17 cellular contexts compared by ENCODE assay signal in the genomic region with DNA sequence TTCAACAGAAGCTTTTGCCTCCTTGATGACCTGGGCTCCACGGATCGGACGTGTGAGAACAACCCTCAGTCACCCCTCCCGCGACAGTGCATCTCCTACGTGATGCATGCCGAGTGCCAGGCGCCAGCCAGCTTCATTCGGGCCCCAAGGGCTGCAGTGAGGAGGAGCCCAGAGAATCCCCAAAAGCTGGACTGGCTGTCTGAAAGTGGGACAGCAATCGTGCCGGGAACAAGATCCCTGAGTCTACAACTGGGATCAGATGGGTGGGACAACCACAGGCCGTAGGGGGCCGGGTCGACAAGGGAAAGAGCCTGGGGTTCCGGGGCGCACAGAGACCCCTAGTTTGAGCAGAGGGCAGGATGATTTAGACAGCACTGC. TPM values are rescaled to one million over a fixed set of nuclear protein-coding genes. Genes with fewer than 3 reads are reported as not detected.
DNase-seq lines count a peak whose midpoint lies in the region; ATAC-seq and TF ChIP-seq lines count a peak whose summit lies in the region.
"Had no signal": no experiment of that assay in that cellular context is flagged by ENCODE, and none has a peak within 500 bp of the region (broad histone marks: within the 10 kb centered on the region; RNA-seq: fewer than 3 reads in every experiment).

No MANE protein-coding gene starts in this region.

- TF ChIP-seq CTCF in Peyer's patch (IDR thresholded peaks at IDR 0.05) (no peak), sigmoid colon (IDR thresholded peaks at IDR 0.05) (no peak)

- H3K4me2 ChIP-seq in neuronal stem cell (ENCODE audit: insufficient read depth, low read length, poor library complexity, severe bottlenecking), result no peak overlapping the region
- H3K4me2 ChIP-seq: BLaER1, GM23338 had no signal

- no peak for TF ChIP-seq EP300 in sigmoid colon (IDR thresholded peaks at IDR 0.05)

- no peak overlapping the region for H4K8ac ChIP-seq in neuronal stem cell (ENCODE audit: low read depth, low read length)

- H2BK12ac ChIP-seq in neuronal stem cell (ENCODE audit: low read length), result no peak overlapping the region

- H3K23ac ChIP-seq in neuronal stem cell (ENCODE audit: low read depth, low read length, poor library complexity), result no peak overlapping the region

- H3K9ac ChIP-seq in neuronal stem cell (ENCODE audit: low read depth, low read length, poor library complexity), result no peak overlapping the region
- H3K9ac ChIP-seq: BLaER1 had no signal

- H3K27me3 ChIP-seq in Peyer's patch (no peaks in the 10 kb centered on the region), neuronal stem cell (ENCODE audit: control insufficient read depth in 3 of 3, insufficient read depth in 3 of 3, low read depth in 1 of 3, low read length in 3 of 3) (no peaks in the 10 kb centered on the region), sigmoid colon (no peaks in the 10 kb centered on the region)
- H3K27me3 ChIP-seq: BLaER1 had no signal

- H3K27ac ChIP-seq in Peyer's patch (no peak overlapping the region), neuronal stem cell (replicated peaks; ENCODE audit: low read length) (no peak overlapping the region), sigmoid colon (no peak overlapping the region)
- H3K27ac ChIP-seq: BLaER1 had no signal

- no peaks in the 10 kb centered on the region for H3K36me3 Mint-ChIP-seq in activated naive CD8-positive, alpha-beta T cell treated with anti-CD3 and anti-CD28 coated beads, Interleukin-2, amount 10 ng/mL, durations not matched to agents 7 days and 5 days
- no peaks in the 10 kb centered on the region for H3K36me3 Mint-ChIP-seq in activated naive CD8-positive, alpha-beta T cell treated with anti-CD3 and anti-CD28 coated beads for 36 hours
- no peaks in the 10 kb centered on the region for H3K36me3 Mint-ChIP-seq in activated T-cell treated with anti-CD3 and anti-CD28 coated beads, Interleukin-2, amount 50 U/mL, for 24 hours (ENCODE audit: low read depth)
- H3K36me3 Mint-ChIP-seq: CD14-positive monocyte; CD4-positive, alpha-beta memory T cell had no signal

- TF ChIP-seq POLR2A in Peyer's patch (IDR thresholded peaks at IDR 0.05) (no peak), sigmoid colon (IDR thresholded peaks at IDR 0.05) (no peak)

- H3K4me3 Mint-ChIP-seq in activated naive CD8-positive, alpha-beta T cell treated with anti-CD3 and anti-CD28 coated beads, Interleukin-2, amount 10 ng/mL, durations not matched to agents 7 days and 5 days, result no peak overlapping the region
- no peak overlapping the region for H3K4me3 Mint-ChIP-seq in activated naive CD8-positive, alpha-beta T cell treated with anti-CD3 and anti-CD28 coated beads for 36 hours
- no peak overlapping the region for H3K4me3 Mint-ChIP-seq in activated T-cell treated with anti-CD3 and anti-CD28 coated beads, Interleukin-2, amount 50 U/mL, for 24 hours
- H3K4me3 Mint-ChIP-seq: CD14-positive monocyte; CD4-positive, alpha-beta memory T cell; GM23338 had no signal

- H2BK5ac ChIP-seq in neuronal stem cell (ENCODE audit: low read length), result no peak overlapping the region

- peak; percentile 15 for DNase-seq in activated naive CD8-positive, alpha-beta T cell treated with anti-CD3 and anti-CD28 coated beads, Interleukin-2, amount 10 ng/mL, durations not matched to agents 7 days and 5 days
- DNase-seq in activated naive CD8-positive, alpha-beta T cell treated with anti-CD3 and anti-CD28 coated beads for 36 hours, result no peak
- DNase-seq in Peyer's patch, result peak in 2 of 3 donors; percentile 27 to 33
- DNase-seq in neuronal stem cell (ENCODE audit: low spot score), result no peak
- peak; percentile 49 for DNase-seq in sigmoid colon
- no peak for DNase-seq in superior temporal gyrus (ENCODE audit: extremely low spot score)
- DNase-seq in activated T-cell treated with anti-CD3 and anti-CD28 coated beads, Interleukin-2, amount 50 U/mL, for 24 hours, result no peak
- no peak for DNase-seq in NCI-H1436 treated with DMSO at 0.1 percent for 48 hours (lab: John Stamatoyannopoulos, UW)
- DNase-seq: 8988T; CD4-positive, alpha-beta memory T cell; DMS153; DMS79; GDM1; HCEC 1CT had no signal

- H3K14ac ChIP-seq in neuronal stem cell (ENCODE audit: low read length), result no peak overlapping the region

- H2AK5ac ChIP-seq in neuronal stem cell (ENCODE audit: low read depth, low read length), result peak overlapping the region; percentile 74

- H3K4me1 ChIP-seq in Peyer's patch (no peaks in the 10 kb centered on the region), neuronal stem cell (ENCODE audit: control insufficient read depth in 2 of 2, insufficient read depth in 1 of 2, low read depth in 1 of 2, low read length in 2 of 2) (peaks cover 0 to 4% of the 10 kb centered on the region in 2 donors), sigmoid colon (no peaks in the 10 kb centered on the region)

- H3K9me3 Mint-ChIP-seq in activated naive CD8-positive, alpha-beta T cell treated with anti-CD3 and anti-CD28 coated beads, Interleukin-2, amount 10 ng/mL, durations not matched to agents 7 days and 5 days, result no peaks in the 10 kb centered on the region
- no peaks in the 10 kb centered on the region for H3K9me3 Mint-ChIP-seq in activated naive CD8-positive, alpha-beta T cell treated with anti-CD3 and anti-CD28 coated beads for 36 hours
- H3K9me3 Mint-ChIP-seq in activated T-cell treated with anti-CD3 and anti-CD28 coated beads, Interleukin-2, amount 50 U/mL, for 24 hours, result no peaks in the 10 kb centered on the region
- H3K9me3 Mint-ChIP-seq: CD14-positive monocyte; CD4-positive, alpha-beta memory T cell; GM23338 had no signal

- H3K4me3 ChIP-seq in Peyer's patch (no peak overlapping the region), neuronal stem cell (ENCODE audit: low read length in 2 of 2) (no peak overlapping the region), sigmoid colon (no peak overlapping the region)
- H3K4me3 ChIP-seq: BLaER1, GM23338 had no signal

- no peak overlapping the region for H3K27ac Mint-ChIP-seq in activated naive CD8-positive, alpha-beta T cell treated with anti-CD3 and anti-CD28 coated beads, Interleukin-2, amount 10 ng/mL, durations not matched to agents 7 days and 5 days
- no peak overlapping the region for H3K27ac Mint-ChIP-seq in activated naive CD8-positive, alpha-beta T cell treated with anti-CD3 and anti-CD28 coated beads for 36 hours
- no peak overlapping the region for H3K27ac Mint-ChIP-seq in activated T-cell treated with anti-CD3 and anti-CD28 coated beads, Interleukin-2, amount 50 U/mL, for 24 hours
- H3K27ac Mint-ChIP-seq: CD14-positive monocyte; CD4-positive, alpha-beta memory T cell; GM23338 had no signal

- intact Hi-C loops in sigmoid colon (cut with DNase I), result no loop called here

- no peak for ATAC-seq in activated naive CD8-positive, alpha-beta T cell treated with anti-CD3 and anti-CD28 coated beads, Interleukin-2, amount 10 ng/mL, durations not matched to agents 7 days and 5 days (ENCODE audit: low read depth)
- ATAC-seq: GM23338 had no signal

- H2AFZ ChIP-seq in neuronal stem cell (ENCODE audit: low read length), result no peak overlapping the region
- H2AFZ ChIP-seq: GM23338 had no signal

- no peaks in the 10 kb centered on the region for H3K79me1 ChIP-seq in neuronal stem cell (ENCODE audit: low read depth, low read length)

- H4K91ac ChIP-seq in neuronal stem cell (ENCODE audit: low read depth, low read length, poor library complexity), result no peak overlapping the region

- WGBS in neuronal stem cell (ENCODE audit: extremely low coverage in 2 of 2, insufficient read length in 2 of 2, insufficient replicate concordance in 1 of 2), 2 donors, result no CpG with 5 or more reads among the region's 16 CpGs
- 89 to 95% methylated on average over 16 of the region's 16 CpGs for WGBS in sigmoid colon, 2 donors

- POLR2A ChIA-PET in activated naive CD8-positive, alpha-beta T cell treated with anti-CD3 and anti-CD28 coated beads, Interleukin-2, amount 10 ng/mL, durations not matched to agents 7 days and 5 days (lab: Charles Lee), result no interaction called here

- H3K36me3 ChIP-seq in Peyer's patch (no peaks in the 10 kb centered on the region), neuronal stem cell (replicated peaks in 1 of 2; ENCODE audit: control insufficient read depth in 2 of 2, insufficient read depth in 2 of 2, low read length in 2 of 2) (no peaks in the 10 kb centered on the region), sigmoid colon (no peaks in the 10 kb centered on the region)
- H3K36me3 ChIP-seq: BLaER1 had no signal

- no peak overlapping the region for H3K4ac ChIP-seq in neuronal stem cell (ENCODE audit: low read length)

- H3K18ac ChIP-seq in neuronal stem cell (ENCODE audit: low read length), result no peak overlapping the region

- H3K4me1 Mint-ChIP-seq in activated naive CD8-positive, alpha-beta T cell treated with anti-CD3 and anti-CD28 coated beads, Interleukin-2, amount 10 ng/mL, durations not matched to agents 7 days and 5 days, result no peaks in the 10 kb centered on the region
- no peaks in the 10 kb centered on the region for H3K4me1 Mint-ChIP-seq in activated naive CD8-positive, alpha-beta T cell treated with anti-CD3 and anti-CD28 coated beads for 36 hours
- no peaks in the 10 kb centered on the region for H3K4me1 Mint-ChIP-seq in activated T-cell treated with anti-CD3 and anti-CD28 coated beads, Interleukin-2, amount 50 U/mL, for 24 hours (ENCODE audit: low read depth)
- H3K4me1 Mint-ChIP-seq: CD14-positive monocyte; CD4-positive, alpha-beta memory T cell; GM23338 had no signal

- H3K27me3 Mint-ChIP-seq in activated naive CD8-positive, alpha-beta T cell treated with anti-CD3 and anti-CD28 coated beads, Interleukin-2, amount 10 ng/mL, durations not matched to agents 7 days and 5 days, result no peaks in the 10 kb centered on the region
- no peaks in the 10 kb centered on the region for H3K27me3 Mint-ChIP-seq in activated naive CD8-positive, alpha-beta T cell treated with anti-CD3 and anti-CD28 coated beads for 36 hours
- peaks cover 24% of the 10 kb centered on the region for H3K27me3 Mint-ChIP-seq in activated T-cell treated with anti-CD3 and anti-CD28 coated beads, Interleukin-2, amount 50 U/mL, for 24 hours
- H3K27me3 Mint-ChIP-seq: CD4-positive, alpha-beta memory T cell had no signal

- H2BK15ac ChIP-seq in neuronal stem cell (ENCODE audit: low read length), result peak overlapping the region; percentile 38

- H3K9me3 ChIP-seq in Peyer's patch (no peaks in the 10 kb centered on the region), neuronal stem cell (replicated peaks in 1 of 2; ENCODE audit: control insufficient read depth in 2 of 2, insufficient read depth in 1 of 2, low read depth in 1 of 2, low read length in 2 of 2) (no peaks in the 10 kb centered on the region), sigmoid colon (no peaks in the 10 kb centered on the region)
- H3K9me3 ChIP-seq: BLaER1 had no signal

- no peak overlapping the region for H2BK120ac ChIP-seq in neuronal stem cell (ENCODE audit: low read depth, low read length)

RNA-seq across cellular contexts. Expression of a gene that starts 27.2 kb away (rescaled TPM):
- not detected for total RNA-seq in activated naive CD8-positive, alpha-beta T cell treated with anti-CD3 and anti-CD28 coated beads, Interleukin-2, amount 10 ng/mL, durations not matched to agents 7 days and 5 days
- total RNA-seq in activated naive CD8-positive, alpha-beta T cell treated with anti-CD3 and anti-CD28 coated beads for 36 hours, result not detected
- 1 to 10 TPM in 3 of 4 donors, not detected in 1; 1.5 to 4.1 (median 1.9) TPM for total RNA-seq in Peyer's patch
- polyA plus RNA-seq in neuronal stem cell (2013, experiment 1 of 2), result 3.3 TPM
- 3.1 TPM for polyA plus RNA-seq in neuronal stem cell (2013, experiment 2 of 2)
- total RNA-seq in sigmoid colon, result 1 to 10 TPM; 4.3 to 8.9 (median 5.8) TPM
- polyA plus RNA-seq in sigmoid colon, result 1 to 10 TPM in 2 of 3 donors, not detected in 1; 1.2 to 1.3 TPM
- total RNA-seq: CD4-positive, alpha-beta memory T cell had no signal
- polyA plus RNA-seq: CD14-positive monocyte; CD4-positive, alpha-beta memory T cell had no signal

Comparison
In these comparisons a context has a peak if more than half of its experiments do, and no peak if none do; other contexts are left out.
1. DNase-seq: peak in activated naive CD8-positive, alpha-beta T cell treated with anti-CD3 and anti-CD28 coated beads, Interleukin-2, amount 10 ng/mL, durations not matched to agents 7 days and 5 days (single experiment), Peyer's patch (2 of 3) and sigmoid colon (single experiment); none in activated naive CD8-positive, alpha-beta T cell treated with anti-CD3 and anti-CD28 coated beads for 36 hours (single experiment), neuronal stem cell (single experiment), superior temporal gyrus (single experiment), activated T-cell treated with anti-CD3 and anti-CD28 coated beads, Interleukin-2, amount 50 U/mL, for 24 hours (single experiment) and NCI-H1436 treated with DMSO at 0.1 percent for 48 hours (single experiment).